Comparison of ENCODE assay signal across 1 cellular context in the genomic region with DNA sequence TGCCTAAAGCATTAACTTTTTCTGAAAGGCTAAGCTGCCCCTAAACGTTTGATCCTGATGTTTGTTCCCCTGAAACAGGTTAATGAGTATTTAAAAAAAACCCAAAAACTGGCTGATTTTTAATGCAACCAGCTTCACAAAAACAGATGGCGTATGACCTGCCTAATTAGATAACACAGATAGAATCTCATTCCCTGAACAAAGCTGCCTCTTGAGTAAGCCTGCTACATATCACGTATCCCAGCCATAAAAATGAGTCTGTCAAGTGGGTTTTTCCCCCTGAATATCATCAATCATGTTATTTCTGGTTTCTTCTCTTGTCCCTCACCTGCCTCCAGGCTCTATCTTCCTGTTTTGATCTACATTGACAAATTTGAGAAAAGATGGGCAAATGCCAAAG.
A peak's percentile ranks its signal among the peaks of the same experiment; 100 is the strongest.
TF ChIP-seq lines count a peak whose summit lies in the region.

No MANE protein-coding gene starts in this region.

TF ChIP-seq in SK-N-SH, 30 proteins besides CTCF, POLR2A, EP300 and RAD21 (continued from another document):
- TF ChIP-seq FOXJ3 (CRISPR knock-in tag; IDR thresholded peaks at IDR 0.05) (no peak), EZH2phosphoT487 (IDR thresholded peaks at IDR 0.05; ENCODE audit: borderline replicate concordance, low read depth) (no peak), RFX5 (IDR thresholded peaks at IDR 0.05; ENCODE audit: low read length) (no peak), GATA2 (CRISPR knock-in tag; IDR thresholded peaks at IDR 0.05) (peak; percentile 89), NFIC (IDR thresholded peaks at IDR 0.05; ENCODE audit: borderline replicate concordance) (no peak), TCF12 (IDR thresholded peaks at IDR 0.05) (0 out of 2 replicates have a peak, but pooled peaks have one; percentile 9), YY1 (IDR thresholded peaks at IDR 0.05; ENCODE audit: low read depth) (no peak), MAX (IDR thresholded peaks at IDR 0.05; ENCODE audit: low read depth) (no peak), NRF1 (IDR thresholded peaks at IDR 0.05; ENCODE audit: low read depth, low read length) (no peak), PBX3 (IDR thresholded peaks at IDR 0.05) (no peak), TEAD4 (IDR thresholded peaks at IDR 0.05; ENCODE audit: borderline replicate concordance, insufficient read depth) (no peak), ZBTB33 (IDR thresholded peaks at IDR 0.05; ENCODE audit: borderline replicate concordance, low read depth) (no peak), FOXM1 (IDR thresholded peaks at IDR 0.05; ENCODE audit: low read depth) (no peak), POLR2AphosphoS5 (IDR thresholded peaks at IDR 0.05; ENCODE audit: low read depth, low read length) (no peak)
